1 cellular context compared by ENCODE assay signal in genomic region chr14:52119030-52119429, GRCh38.
TF ChIP-seq lines count a peak whose summit lies in the region.

No MANE protein-coding gene starts in this region.

TF ChIP-seq in HepG2, 621 proteins besides CTCF, POLR2A, EP300 and RAD21 (continued from another document and continues in another):
- TF ChIP-seq ZXDC (CRISPR knock-in tag; IDR thresholded peaks at IDR 0.05) (no peak), CENPX (CRISPR knock-in tag; IDR thresholded peaks at IDR 0.05) (no peak), SMYD3 (CRISPR knock-in tag; IDR thresholded peaks at IDR 0.05) (no peak), ZNF552 (CRISPR knock-in tag; IDR thresholded peaks at IDR 0.05; ENCODE audit: borderline replicate concordance) (no peak), KMT2A (CRISPR knock-in tag; IDR thresholded peaks at IDR 0.05) (no peak), RARA (CRISPR knock-in tag; IDR thresholded peaks at IDR 0.05) (peak; percentile 19; the same call in 1 of the 2 replicates), KDM5A (IDR thresholded peaks at IDR 0.05; ENCODE audit: borderline replicate concordance, low read length) (no peak), PRDM4 (CRISPR knock-in tag; IDR thresholded peaks at IDR 0.05; ENCODE audit: borderline replicate concordance) (no peak), CBX5 (CRISPR knock-in tag; IDR thresholded peaks at IDR 0.05; ENCODE audit: borderline replicate concordance) (no peak), ARHGAP35 (CRISPR knock-in tag; IDR thresholded peaks at IDR 0.05; ENCODE audit: borderline replicate concordance) (no peak), RFX3 (CRISPR knock-in tag; IDR thresholded peaks at IDR 0.05) (no peak), NR2F1 (CRISPR knock-in tag; IDR thresholded peaks at IDR 0.05) (peak in 1 of 2 experiments; percentile 46; a peak in 1 of 4 replicates), ZNF350 (CRISPR knock-in tag; IDR thresholded peaks at IDR 0.05; ENCODE audit: borderline replicate concordance, low read depth) (no peak), MXD3 (CRISPR knock-in tag; IDR thresholded peaks at IDR 0.05) (no peak), ZNF740 (CRISPR knock-in tag; IDR thresholded peaks at IDR 0.05) (no peak), ZNF773 (CRISPR knock-in tag; IDR thresholded peaks at IDR 0.05; ENCODE audit: borderline replicate concordance) (no peak), ZSCAN25 (CRISPR knock-in tag; IDR thresholded peaks at IDR 0.05) (no peak), ZC3H4 (CRISPR knock-in tag; IDR thresholded peaks at IDR 0.05; ENCODE audit: borderline replicate concordance) (no peak), ARNT2 (CRISPR knock-in tag; IDR thresholded peaks at IDR 0.05; ENCODE audit: low read depth) (no peak), ELF1 (CRISPR knock-in tag; IDR thresholded peaks at IDR 0.05) (no peak), SP4 (CRISPR knock-in tag; IDR thresholded peaks at IDR 0.05) (no peak), RERE (CRISPR knock-in tag; IDR thresholded peaks at IDR 0.05; ENCODE audit: low read depth) (no peak), CERS6 (CRISPR knock-in tag; IDR thresholded peaks at IDR 0.05) (no peak), ATF1 (CRISPR knock-in tag; IDR thresholded peaks at IDR 0.05) (no peak), IRF1 (CRISPR knock-in tag; IDR thresholded peaks at IDR 0.05; ENCODE audit: low read depth) (no peak), SALL1 (CRISPR knock-in tag; IDR thresholded peaks at IDR 0.05) (peak; percentile 40), SMAD9 (CRISPR knock-in tag; IDR thresholded peaks at IDR 0.05) (no peak), ZNF569 (CRISPR knock-in tag; IDR thresholded peaks at IDR 0.05; ENCODE audit: borderline replicate concordance) (no peak), ZNF879 (CRISPR knock-in tag; IDR thresholded peaks at IDR 0.05) (no peak), TOPORS (CRISPR knock-in tag; IDR thresholded peaks at IDR 0.05) (no peak), FOSL1 (CRISPR knock-in tag; IDR thresholded peaks at IDR 0.05; ENCODE audit: borderline replicate concordance) (no peak), TEAD2 (CRISPR knock-in tag; IDR thresholded peaks at IDR 0.05) (no peak), PATZ1 (CRISPR knock-in tag; IDR thresholded peaks at IDR 0.05) (0 out of 2 replicates have a peak, but pooled peaks have one; percentile 31), ZNF775 (CRISPR knock-in tag; IDR thresholded peaks at IDR 0.05; ENCODE audit: borderline replicate concordance) (no peak), GZF1 (CRISPR knock-in tag; IDR thresholded peaks at IDR 0.05) (no peak), SSRP1 (CRISPR knock-in tag; IDR thresholded peaks at IDR 0.05) (no peak), TAF15 (IDR thresholded peaks at IDR 0.05; ENCODE audit: low read depth, low read length, poor library complexity, severe bottlenecking) (no peak), ZNF564 (CRISPR knock-in tag; IDR thresholded peaks at IDR 0.05) (no peak), HIVEP1 (CRISPR knock-in tag; IDR thresholded peaks at IDR 0.05) (no peak), FOXP1 (IDR thresholded peaks at IDR 0.05) (no peak), FOXP1 (CRISPR knock-in tag; IDR thresholded peaks at IDR 0.05) (peak; percentile 24; the same call in 1 of the 2 replicates), FOSL2 (CRISPR knock-in tag; IDR thresholded peaks at IDR 0.05) (peak; percentile 30; the same call in 1 of the 2 replicates), ZNF629 (CRISPR knock-in tag; conservative IDR thresholded peaks at IDR 0.05) (peak; percentile 53; the same call in 1 of the 2 replicates), RNF2 (conservative IDR thresholded peaks at IDR 0.05; ENCODE audit: low read depth) (no peak), TEAD3 (CRISPR knock-in tag; optimal IDR thresholded peaks at IDR 0.05; ENCODE audit: borderline replicate concordance) (no peak), FOXK1 (CRISPR knock-in tag; IDR thresholded peaks at IDR 0.05; ENCODE audit: borderline replicate concordance, low read depth) (no peak), ATF6 (CRISPR knock-in tag; conservative IDR thresholded peaks at IDR 0.05) (no peak), MBD4 (IDR thresholded peaks at IDR 0.05; ENCODE audit: borderline replicate concordance, low read length) (no peak), THYN1 (CRISPR knock-in tag; IDR thresholded peaks at IDR 0.05; ENCODE audit: borderline replicate concordance, low read depth) (no peak), ZNF597 (CRISPR knock-in tag; IDR thresholded peaks at IDR 0.05) (no peak), ZNF282 (IDR thresholded peaks at IDR 0.05; ENCODE audit: partially characterized antibody) (no peak)
